Comparison of ENCODE assay signal across 1 cellular context in the genomic region with DNA sequence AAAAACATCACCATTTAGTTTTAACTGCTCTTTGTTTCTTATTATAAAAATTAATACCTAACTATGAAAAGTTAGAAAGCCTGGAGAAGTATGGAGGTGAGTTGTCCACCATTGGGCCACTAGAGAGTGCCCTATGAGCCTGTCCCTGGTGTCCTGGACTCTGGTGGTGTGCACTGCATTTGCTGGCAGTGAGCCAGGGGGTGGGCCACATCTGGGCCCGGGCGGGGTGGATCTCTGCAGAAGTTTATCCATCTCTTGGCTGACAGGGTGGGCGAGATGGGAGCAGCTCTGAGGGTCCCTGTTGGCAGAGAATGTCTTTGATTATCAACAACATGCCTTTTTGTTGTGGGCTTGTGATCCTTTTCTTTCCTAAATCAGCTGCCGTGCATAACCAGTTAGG.
TF ChIP-seq lines count a peak whose summit lies in the region.

No MANE protein-coding gene starts in this region.

TF ChIP-seq in HepG2, 621 proteins besides CTCF, POLR2A, EP300 and RAD21:
- TF ChIP-seq ZSCAN29 (CRISPR knock-in tag; conservative IDR thresholded peaks at IDR 0.05): no peak
- TF ChIP-seq MIXL1 (CRISPR knock-in tag; IDR thresholded peaks at IDR 0.05): no peak
- no peak for TF ChIP-seq ZNF746 (CRISPR knock-in tag; IDR thresholded peaks at IDR 0.05)
- TF ChIP-seq EZH2 (conservative IDR thresholded peaks at IDR 0.05; ENCODE audit: low read depth, low read length): no peak
- no peak for TF ChIP-seq ESRRA (CRISPR knock-in tag; IDR thresholded peaks at IDR 0.05; ENCODE audit: low read depth)
- TF ChIP-seq STAG1 (CRISPR knock-in tag; IDR thresholded peaks at IDR 0.05): no peak
- TF ChIP-seq ZNF564 (CRISPR knock-in tag; IDR thresholded peaks at IDR 0.05): no peak
- no peak for TF ChIP-seq ZNF674 (CRISPR knock-in tag; IDR thresholded peaks at IDR 0.05; ENCODE audit: low read depth)
- TF ChIP-seq, protein P1, sequence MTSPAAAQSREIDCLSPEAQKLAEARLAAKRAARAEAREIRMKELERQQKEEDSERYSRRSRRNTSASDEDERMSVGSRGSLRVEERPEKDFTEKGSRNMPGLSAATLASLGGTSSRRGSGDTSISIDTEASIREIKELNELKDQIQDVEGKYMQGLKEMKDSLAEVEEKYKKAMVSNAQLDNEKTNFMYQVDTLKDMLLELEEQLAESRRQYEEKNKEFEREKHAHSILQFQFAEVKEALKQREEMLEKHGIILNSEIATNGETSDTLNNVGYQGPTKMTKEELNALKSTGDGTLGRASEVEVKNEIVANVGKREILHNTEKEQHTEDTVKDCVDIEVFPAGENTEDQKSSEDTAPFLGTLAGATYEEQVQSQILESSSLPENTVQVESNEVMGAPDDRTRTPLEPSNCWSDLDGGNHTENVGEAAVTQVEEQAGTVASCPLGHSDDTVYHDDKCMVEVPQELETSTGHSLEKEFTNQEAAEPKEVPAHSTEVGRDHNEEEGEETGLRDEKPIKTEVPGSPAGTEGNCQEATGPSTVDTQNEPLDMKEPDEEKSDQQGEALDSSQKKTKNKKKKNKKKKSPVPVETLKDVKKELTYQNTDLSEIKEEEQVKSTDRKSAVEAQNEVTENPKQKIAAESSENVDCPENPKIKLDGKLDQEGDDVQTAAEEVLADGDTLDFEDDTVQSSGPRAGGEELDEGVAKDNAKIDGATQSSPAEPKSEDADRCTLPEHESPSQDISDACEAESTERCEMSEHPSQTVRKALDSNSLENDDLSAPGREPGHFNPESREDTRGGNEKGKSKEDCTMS (CRISPR knock-in tag; conservative IDR thresholded peaks at IDR 0.05): no peak
- TF ChIP-seq ZNF383 (CRISPR knock-in tag; IDR thresholded peaks at IDR 0.05; ENCODE audit: borderline replicate concordance): no peak
- TF ChIP-seq, protein P2, sequence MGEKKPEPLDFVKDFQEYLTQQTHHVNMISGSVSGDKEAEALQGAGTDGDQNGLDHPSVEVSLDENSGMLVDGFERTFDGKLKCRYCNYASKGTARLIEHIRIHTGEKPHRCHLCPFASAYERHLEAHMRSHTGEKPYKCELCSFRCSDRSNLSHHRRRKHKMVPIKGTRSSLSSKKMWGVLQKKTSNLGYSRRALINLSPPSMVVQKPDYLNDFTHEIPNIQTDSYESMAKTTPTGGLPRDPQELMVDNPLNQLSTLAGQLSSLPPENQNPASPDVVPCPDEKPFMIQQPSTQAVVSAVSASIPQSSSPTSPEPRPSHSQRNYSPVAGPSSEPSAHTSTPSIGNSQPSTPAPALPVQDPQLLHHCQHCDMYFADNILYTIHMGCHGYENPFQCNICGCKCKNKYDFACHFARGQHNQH (CRISPR knock-in tag; IDR thresholded peaks at IDR 0.05): no peak
